ENCODE assay signal across 14 cellular contexts in genomic region chr19:11596156-11596555, GRCh38. TPM values are rescaled to one million over a fixed set of nuclear protein-coding genes. Genes with fewer than 3 reads are reported as not detected.
DNase-seq lines count a peak whose midpoint lies in the region; ATAC-seq and TF ChIP-seq lines count a peak whose summit lies in the region.
"Had no signal": no experiment of that assay in that cellular context is flagged by ENCODE, and none has a peak within 500 bp of the region (broad histone marks: within the 10 kb centered on the region; RNA-seq: fewer than 3 reads in every experiment).

No MANE protein-coding gene starts in this region.

- peaks cover 11% of the 10 kb centered on the region for H4K20me1 ChIP-seq in GM23338 (replicated peaks; ENCODE audit: insufficient read depth)

- H3K4me3 Mint-ChIP-seq in GM23338 (peak overlapping the region; percentile 24; the same call in 1 of the 3 replicates), naive B cell (peak overlapping the region; percentile 34 to 94 (median 86))
- no peak overlapping the region for H3K4me3 Mint-ChIP-seq in activated naive CD8-positive, alpha-beta T cell treated with anti-CD3 and anti-CD28 coated beads, Interleukin-2, amount 10 ng/mL, durations not matched to agents 7 days and 5 days

- H3K9me3 Mint-ChIP-seq in GM23338 (no peaks in the 10 kb centered on the region; the same call in 2 of the 3 replicates), naive B cell (no peaks in the 10 kb centered on the region)
- H3K9me3 Mint-ChIP-seq in activated naive CD8-positive, alpha-beta T cell treated with anti-CD3 and anti-CD28 coated beads, Interleukin-2, amount 10 ng/mL, durations not matched to agents 7 days and 5 days = no peaks in the 10 kb centered on the region

- peaks cover 3% of the 10 kb centered on the region; the same call in 1 of the 2 replicates for H3K4me1 ChIP-seq in GM23338 (ENCODE audit: insufficient read depth)

- ATAC-seq in GM23338 = no peak
- no peak for ATAC-seq in activated naive CD8-positive, alpha-beta T cell treated with anti-CD3 and anti-CD28 coated beads, Interleukin-2, amount 10 ng/mL, durations not matched to agents 7 days and 5 days (ENCODE audit: low read depth)
- ATAC-seq in naive B cell (ENCODE audit: low read depth in 2 of 2) = no peak
- ATAC-seq in GM18873 (IDR thresholded peaks at IDR 0.05; ENCODE audit: low FRiP score, unreplicated experiment) = no peak
- ATAC-seq: HCT116 had no signal

- H3K9me2 ChIP-seq in GM23338 (ENCODE audit: insufficient read depth) = no peaks in the 10 kb centered on the region

- peaks cover 36% of the 10 kb centered on the region for H3K79me2 ChIP-seq in GM23338 (replicated peaks; ENCODE audit: insufficient read depth)

- H3K27ac Mint-ChIP-seq in GM23338 (peak overlapping the region; percentile 98; the same call in 1 of the 2 replicates), naive B cell (peak overlapping the region in 4 of 6 donors; percentile 30 to 94 (median 82))
- H3K27ac Mint-ChIP-seq in activated naive CD8-positive, alpha-beta T cell treated with anti-CD3 and anti-CD28 coated beads, Interleukin-2, amount 10 ng/mL, durations not matched to agents 7 days and 5 days = peak overlapping the region; percentile 80

- no peak overlapping the region for H2AFZ ChIP-seq in GM23338

- no peak for TF ChIP-seq CTCF in C4-2B (conservative IDR thresholded peaks at IDR 0.05)
- TF ChIP-seq CTCF in GM23338 (conservative IDR thresholded peaks at IDR 0.05; ENCODE audit: low read depth in 2 of 2) = no peak

- no peak overlapping the region for H3K4me2 ChIP-seq in GM23338

- H3K36me3 Mint-ChIP-seq in GM23338 (ENCODE audit: low read depth) (peaks cover 33% of the 10 kb centered on the region), naive B cell (no peaks in the 10 kb centered on the region)
- peaks cover 10% of the 10 kb centered on the region for H3K36me3 Mint-ChIP-seq in activated naive CD8-positive, alpha-beta T cell treated with anti-CD3 and anti-CD28 coated beads, Interleukin-2, amount 10 ng/mL, durations not matched to agents 7 days and 5 days

- POLR2A ChIA-PET in activated naive CD8-positive, alpha-beta T cell treated with anti-CD3 and anti-CD28 coated beads, Interleukin-2, amount 10 ng/mL, durations not matched to agents 7 days and 5 days (lab: Charles Lee) = no interaction called here

- H3K27ac ChIP-seq in C4-2B (peak overlapping the region; percentile 99; the same call in 1 of the 2 replicates), GM23338 (ENCODE audit: low read depth) (no peak overlapping the region)

- H3K27me3 ChIP-seq in GM23338 (ENCODE audit: insufficient read depth) = no peaks in the 10 kb centered on the region

- H3K36me3 ChIP-seq in GM23338 (ENCODE audit: insufficient read depth) = peaks cover 9% of the 10 kb centered on the region

- H3F3A ChIP-seq in GM23338 (replicated peaks; ENCODE audit: low read depth) = no peaks in the 10 kb centered on the region; the same call in 1 of the 2 replicates

- peaks cover 8% of the 10 kb centered on the region; the same call in 2 of the 3 replicates for H3K4me1 Mint-ChIP-seq in GM23338
- peaks cover 13% of the 10 kb centered on the region for H3K4me1 Mint-ChIP-seq in activated naive CD8-positive, alpha-beta T cell treated with anti-CD3 and anti-CD28 coated beads, Interleukin-2, amount 10 ng/mL, durations not matched to agents 7 days and 5 days
- peaks cover 17 to 45% (median 21%) of the 10 kb centered on the region in 3 donors for H3K4me1 Mint-ChIP-seq in naive B cell

- DNase-seq in GM23338 (ENCODE audit: low spot score) (no peak), naive B cell (no peak), NCI-H2081 treated with DMSO at 0.1 percent for 48 hours (lab: John Stamatoyannopoulos, UW) (no peak), hepatic stellate cell (ENCODE audit: low spot score) (no peak), NCI-H748 (lab: John Stamatoyannopoulos, UW; ENCODE audit: unreplicated experiment) (no peak)
- DNase-seq in activated naive CD8-positive, alpha-beta T cell treated with anti-CD3 and anti-CD28 coated beads, Interleukin-2, amount 10 ng/mL, durations not matched to agents 7 days and 5 days = no peak
- DNase-seq: amniotic stem cell, cortex of kidney, GF-D8, NCI-H187 treated with DMSO at 0.1 percent for 48 hours, NCI-H524 treated with DMSO at 0.1 percent for 48 hours had no signal

- H3K27me3 Mint-ChIP-seq in GM23338 (ENCODE audit: insufficient read depth, low read depth, poor library complexity) = peaks cover 4% of the 10 kb centered on the region
- no peaks in the 10 kb centered on the region for H3K27me3 Mint-ChIP-seq in activated naive CD8-positive, alpha-beta T cell treated with anti-CD3 and anti-CD28 coated beads, Interleukin-2, amount 10 ng/mL, durations not matched to agents 7 days and 5 days
- H3K27me3 Mint-ChIP-seq in naive B cell = no peaks in the 10 kb centered on the region

- no peak overlapping the region for H3K4me3 ChIP-seq in GM23338

TF ChIP-seq in GM23338, 12 proteins besides CTCF, POLR2A, EP300 and RAD21 (continues in another document):
- TF ChIP-seq NANOG (IDR thresholded peaks at IDR 0.05; ENCODE audit: borderline replicate concordance) (no peak), EZH2 (IDR thresholded peaks at IDR 0.05; ENCODE audit: low read depth, unreplicated experiment) (no peak), ZNF331 (CRISPR knock-in tag; IDR thresholded peaks at IDR 0.05; ENCODE audit: low read depth) (no peak), REST (IDR thresholded peaks at IDR 0.05; ENCODE audit: unreplicated experiment) (no peak), POLR2AphosphoS5 (IDR thresholded peaks at IDR 0.05; ENCODE audit: low read depth) (no peak), STAT1 (IDR thresholded peaks at IDR 0.05; ENCODE audit: unreplicated experiment) (no peak), ETS1 (IDR thresholded peaks at IDR 0.05) (no peak)

RNA-seq across cellular contexts. Expression of gene ZNF627, which starts 1.1 kb away (rescaled TPM):
- 12.9 and 15.4 TPM in 2 replicates for total RNA-seq in GM23338 (2014; rRNA removed; shearing (Covaris generic))
- polyA plus RNA-seq in GM23338 (2016; fragmentation: Nextera tagmentation; extraction: Ambion mirVana) (7.7 and 9.0 TPM in 2 replicates), naive B cell (ENCODE audit: low read depth in 6 of 6) (10 to 100 TPM in 5 of 6 donors, 1 to 10 TPM in 1; 9.6 to 15.8 (median 13.3) TPM)
- total RNA-seq in activated naive CD8-positive, alpha-beta T cell treated with anti-CD3 and anti-CD28 coated beads, Interleukin-2, amount 10 ng/mL, durations not matched to agents 7 days and 5 days = 1 to 10 TPM; 9.0 to 9.6 TPM

RNA-seq across cellular contexts. Expression of gene ACP5, which starts 18.7 kb away (rescaled TPM):
- total RNA-seq in GM23338 (2014; rRNA removed; shearing (Covaris generic)) = 12.4 and 12.8 TPM in 2 replicates
- polyA plus RNA-seq in GM23338 (2016; fragmentation: Nextera tagmentation; extraction: Ambion mirVana) (5.6 and 6.7 TPM in 2 replicates), naive B cell (ENCODE audit: low read depth in 6 of 6) (10 to 100 TPM; 17.4 to 44.2 (median 24.6) TPM)
- total RNA-seq in activated naive CD8-positive, alpha-beta T cell treated with anti-CD3 and anti-CD28 coated beads, Interleukin-2, amount 10 ng/mL, durations not matched to agents 7 days and 5 days = 10 to 100 TPM; 32.0 to 35.0 TPM

RNA-seq across cellular contexts. Expression of gene ELOF1, which starts 37.1 kb away (rescaled TPM):
- 50.3 and 73.3 TPM in 2 replicates for total RNA-seq in GM23338 (2014; rRNA removed; shearing (Covaris generic))
- polyA plus RNA-seq in GM23338 (2016; fragmentation: Nextera tagmentation; extraction: Ambion mirVana) (98.0 and 103 TPM in 2 replicates), naive B cell (ENCODE audit: low read depth in 6 of 6) (100 to 1,000 TPM in 3 of 6 donors, 10 to 100 TPM in 3; 85.9 to 118 (median 99.2) TPM)
- total RNA-seq in activated naive CD8-positive, alpha-beta T cell treated with anti-CD3 and anti-CD28 coated beads, Interleukin-2, amount 10 ng/mL, durations not matched to agents 7 days and 5 days = 10 to 100 TPM; 47.0 to 49.0 TPM

RNA-seq across cellular contexts. Expression of gene CNN1, which starts 57.5 kb away (rescaled TPM):
- 17.0 and 20.9 TPM in 2 replicates for total RNA-seq in GM23338 (2014; rRNA removed; shearing (Covaris generic))
- 13.3 and 22.7 TPM in 2 replicates for polyA plus RNA-seq in GM23338 (2016; fragmentation: Nextera tagmentation; extraction: Ambion mirVana)
- total RNA-seq in activated naive CD8-positive, alpha-beta T cell treated with anti-CD3 and anti-CD28 coated beads, Interleukin-2, amount 10 ng/mL, durations not matched to agents 7 days and 5 days = not detected
- under 1 TPM in 2 of 6 donors, not detected in 4; 0.65 TPM for polyA plus RNA-seq in naive B cell (ENCODE audit: low read depth in 6 of 6)
